8 cellular contexts compared by ENCODE assay signal in the genomic region with DNA sequence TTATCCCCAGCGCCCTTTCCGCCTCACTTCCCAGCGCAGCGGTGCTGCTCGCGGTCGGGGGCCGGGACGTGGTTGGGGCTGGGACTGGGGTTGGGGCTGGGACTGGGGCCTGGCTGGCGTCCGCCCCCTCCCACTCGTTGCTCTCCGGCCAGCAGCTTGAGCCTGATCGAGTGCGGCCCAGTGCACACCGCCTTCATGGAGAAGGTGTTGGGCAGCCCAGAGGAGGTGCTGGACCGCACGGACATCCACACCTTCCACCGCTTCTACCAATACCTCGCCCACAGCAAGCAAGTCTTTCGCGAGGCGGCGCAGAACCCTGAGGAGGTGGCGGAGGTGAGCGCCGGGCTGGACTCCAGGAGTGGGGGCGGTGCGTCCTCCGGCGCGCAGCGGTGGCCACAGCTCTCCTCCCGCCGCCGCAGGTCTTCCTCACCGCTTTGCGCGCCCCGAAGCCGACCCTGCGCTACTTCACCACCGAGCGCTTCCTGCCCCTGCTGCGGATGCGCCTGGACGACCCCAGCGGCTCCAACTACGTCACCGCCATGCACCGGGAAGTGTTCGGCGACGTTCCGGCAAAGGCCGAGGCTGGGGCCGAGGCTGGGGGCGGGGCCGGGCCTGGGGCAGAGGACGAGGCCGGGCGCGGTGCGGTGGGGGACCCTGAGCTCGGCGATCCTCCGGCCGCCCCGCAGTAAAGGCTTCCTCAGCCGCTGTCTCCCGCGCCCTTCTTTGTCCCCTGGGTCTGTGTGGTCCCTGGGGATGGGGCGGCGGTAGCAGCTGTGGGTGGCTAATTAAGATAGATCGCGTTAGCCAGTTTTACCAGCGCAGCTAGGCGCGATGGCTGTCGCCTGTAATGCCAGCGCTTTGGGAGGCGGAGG. TPM values are rescaled to one million over a fixed set of nuclear protein-coding genes. Genes with fewer than 3 reads are reported as not detected.
DNase-seq lines count a peak whose midpoint lies in the region; ATAC-seq and TF ChIP-seq lines count a peak whose summit lies in the region.

No MANE protein-coding gene starts in this region.

- TF ChIP-seq CTCF in 22Rv1 (IDR thresholded peaks at IDR 0.05) (no peak; the same call in 1 of the 2 replicates), kidney epithelial cell (IDR thresholded peaks at IDR 0.05; ENCODE audit: insufficient read depth, low read length, poor library complexity, severe bottlenecking) (peak; percentile 3)

- peak overlapping the region; percentile 77 for H3K4me3 ChIP-seq in kidney epithelial cell (ENCODE audit: low read depth, low read length)

- peak; percentile 52 for ATAC-seq in GM18517 (IDR thresholded peaks at IDR 0.05; ENCODE audit: unreplicated experiment)
- ATAC-seq in HG03060 (IDR thresholded peaks at IDR 0.05; ENCODE audit: low read depth, unreplicated experiment), result peak; percentile 48

- no peaks in the 10 kb centered on the region for H3K36me3 ChIP-seq in kidney epithelial cell (ENCODE audit: control insufficient read depth, insufficient read depth, low read length)

- no peaks in the 10 kb centered on the region for H3K27me3 ChIP-seq in kidney epithelial cell (ENCODE audit: control insufficient read depth, insufficient read depth, low read length)

- DNase-seq in NCI-H226, result peak; percentile 77
- DNase-seq in activated CD4-positive, CD25-positive, alpha-beta regulatory T cell treated with anti-CD3 and anti-CD28 coated beads, Interleukin-2, amount 50 U/mL, for 72 hours, result peak; percentile 74
- peak; percentile 93 for DNase-seq in cerebellum (ENCODE audit: low spot score)
- no peak for DNase-seq in kidney epithelial cell (ENCODE audit: low read depth)
- DNase-seq in stimulated activated CD4-positive, alpha-beta T cell treated with anti-CD3 and anti-CD28 coated beads, Interleukin-12 subunit alpha, Interleukin-12 subunit beta, amount 100 ng/mL, for 48 hours (ENCODE audit: low read depth in 2 of 3, low spot score in 1 of 3), result peak in 2 of 3 donors; percentile 52 to 76

- peak overlapping the region; percentile 84 for H3K27ac ChIP-seq in 22Rv1

RNA-seq across cellular contexts. Expression of gene HSD17B1, which starts 1.8 kb away (rescaled TPM):
- total RNA-seq in cerebellum (1.8 TPM), kidney epithelial cell (0.34 and 1.8 TPM in 2 replicates)

RNA-seq across cellular contexts. Expression of gene COASY, which starts 7.5 kb away (rescaled TPM):
- total RNA-seq in cerebellum (5.6 TPM), kidney epithelial cell (26.8 and 34.3 TPM in 2 replicates)

RNA-seq across cellular contexts. Expression of gene MLX, which starts 12.4 kb away (rescaled TPM):
- total RNA-seq in cerebellum (21.6 TPM), kidney epithelial cell (33.9 and 35.9 TPM in 2 replicates)

RNA-seq across cellular contexts. Expression of gene NAGLU, which starts 18.4 kb away (rescaled TPM):
- total RNA-seq in cerebellum (8.8 TPM), kidney epithelial cell (46.2 and 49.2 TPM in 2 replicates)

RNA-seq across cellular contexts. Expression of gene PSMC3IP, which starts 23.0 kb away (rescaled TPM):
- total RNA-seq in cerebellum (6.2 TPM), kidney epithelial cell (3.9 and 7.9 TPM in 2 replicates)
